Comparison of ENCODE assay signal across 16 cellular contexts in genomic region chr11:12272821-12273617, GRCh38.
DNase-seq lines count a peak whose midpoint lies in the region; ATAC-seq, FAIRE-seq and TF ChIP-seq lines count a peak whose summit lies in the region.
"Had no signal": no experiment of that assay in that cellular context is flagged by ENCODE, and none has a peak within 500 bp of the region (broad histone marks: within the 10 kb centered on the region; RNA-seq: fewer than 3 reads in every experiment).

No MANE protein-coding gene starts in this region.

- intact Hi-C loops in sciatic nerve (cut with DNase I): loop anchor here (10.0 kb wide), 1 partner anchor 328 kb away; no protein-coding TSS in a partner anchor

- FAIRE-seq in RCC 7860 (lab: Jason Lieb, UNC): no peak
- FAIRE-seq: colon, GM12892 had no signal

- in situ Hi-C loops in GM13977 (cut with MboI; ENCODE audit: low pct_unique_long_range_greater_than_20kb, low sequenced_read_pairs, unreplicated experiment): no loop called here

- ATAC-seq in sciatic nerve (no peak), HG03159 (IDR thresholded peaks at IDR 0.05; ENCODE audit: unreplicated experiment) (no peak)

- no peak for TF ChIP-seq CTCF in GM13977 (IDR thresholded peaks at IDR 0.05; ENCODE audit: extremely low read depth, insufficient read depth, missing control alignments)

- peak; percentile 49 for DNase-seq in GM03348 (ENCODE audit: low spot score)
- peak; percentile 50 for DNase-seq in RCC 7860 (ENCODE audit: low spot score)
- DNase-seq in fibroblast of peridontal ligament (ENCODE audit: extremely low read depth): peak; percentile 24
- DNase-seq in sciatic nerve (ENCODE audit: low spot score): peak; percentile 40
- no peak for DNase-seq in NCI-H1436 (lab: John Stamatoyannopoulos, UW)
- no peak for DNase-seq in GM13977 (ENCODE audit: low spot score)
- DNase-seq: activated CD4-positive, alpha-beta T cell treated with anti-CD3 and anti-CD28 coated beads, Interleukin-2, amount 10 ng/mL, durations not matched to agents 24 days and 14 days; erythroblast; head of caudate nucleus; NCI-H187 treated with DMSO at 0.1 percent for 48 hours; NCI-H526 treated with DMSO at 0.1 percent for 48 hours; stimulated activated CD4-positive, alpha-beta T cell treated with anti-CD3 and anti-CD28 coated beads, Interleukin-15, amount 100 ng/mL, for 24 hours; T1000 had no signal

Comparison
In these comparisons a context has a peak if more than half of its experiments do, and no peak if none do; other contexts are left out.
1. DNase-seq: peak in GM03348 (single experiment), RCC 7860 (single experiment), fibroblast of peridontal ligament (single experiment) and sciatic nerve (single experiment); none in NCI-H1436 (single experiment) and GM13977 (single experiment).